ENCODE assay signal across 15 cellular contexts in genomic region chr10:116721991-116722392, GRCh38. TPM values are rescaled to one million over a fixed set of nuclear protein-coding genes. Genes with fewer than 3 reads are reported as not detected.
A peak's percentile ranks its signal among the peaks of the same experiment; 100 is the strongest.
DNase-seq lines count a peak whose midpoint lies in the region; TF ChIP-seq lines count a peak whose summit lies in the region.
"Had no signal": no experiment of that assay in that cellular context is flagged by ENCODE, and none has a peak within 500 bp of the region (broad histone marks: within the 10 kb centered on the region; RNA-seq: fewer than 3 reads in every experiment).

No MANE protein-coding gene starts in this region.

- H3F3A ChIP-seq in smooth muscle cell (ENCODE audit: low read depth) = no peaks in the 10 kb centered on the region

- H3K4me1 ChIP-seq in HEK293 (ENCODE audit: control insufficient read depth, insufficient read depth, low read length) (peaks cover 4% of the 10 kb centered on the region; the same call in 1 of the 2 replicates), smooth muscle cell (ENCODE audit: low read depth) (peaks cover 22% of the 10 kb centered on the region), esophagus squamous epithelium (peaks cover 0 to 6% (median 0%) of the 10 kb centered on the region in 3 donors)

- peak overlapping the region; percentile 50 for H3K4me2 ChIP-seq in smooth muscle cell

- intact Hi-C loops in Calu3 (cut with micrococcal nuclease; ENCODE audit: unreplicated experiment) (no loop called here), esophagus squamous epithelium (cut with DNase I) (no loop called here)
- intact Hi-C loops in activated T-helper 1 cell treated with anti-CD3 and anti-CD28 coated beads, Interleukin-12 subunit alpha, Interleukin-12 subunit beta, Interleukin-2, Interleukin-4 antibody, amounts not matched to agents 30 ng/mL and 10 ng/mL and 1 ng/mL, durations not matched to agents 14 hours and 24 hours and 36 hours (cut with micrococcal nuclease) = no loop called here

- H4K20me1 ChIP-seq in smooth muscle cell (ENCODE audit: low read depth) = peaks cover 5% of the 10 kb centered on the region

- H3K27me3 ChIP-seq in smooth muscle cell (ENCODE audit: low read depth) (no peaks in the 10 kb centered on the region), esophagus squamous epithelium (no peaks in the 10 kb centered on the region)
- H3K27me3 ChIP-seq: adrenal gland had no signal

- no peak for TF ChIP-seq POLR2A in esophagus squamous epithelium (IDR thresholded peaks at IDR 0.05)

- CTCF ChIA-PET in HEK293 (lab: Yijun Ruan, JAX) = no interaction called here
- CTCF ChIA-PET in Calu3 (lab: Charles Lee) = no interaction called here

- no peak overlapping the region for H3K4me3 Mint-ChIP-seq in Calu3 (ENCODE audit: low read depth, unreplicated experiment)
- no peak overlapping the region for H3K4me3 Mint-ChIP-seq in activated T-helper 1 cell treated with anti-CD3 and anti-CD28 coated beads, Interleukin-12 subunit alpha, Interleukin-12 subunit beta, Interleukin-2, Interleukin-4 antibody, amounts not matched to agents 30 ng/mL and 10 ng/mL and 1 ng/mL, durations not matched to agents 14 hours and 24 hours and 36 hours
- H3K4me3 Mint-ChIP-seq: natural killer cell treated with Interleukin-12 subunit alpha and Interleukin-12 subunit beta and Interleukin-15 and Interleukin-18, amount 100 ng/mL, for 72 hours; stimulated activated naive CD8-positive, alpha-beta T cell treated with anti-CD3 and anti-CD28 coated beads, Interleukin-15, amount 100 ng/mL, for 72 hours had no signal

- 28% methylated on average over 11 of the region's 11 CpGs for WGBS in smooth muscle cell (ENCODE audit: low lambda C conversion rate)
- 48% methylated on average over 3 of the region's 11 CpGs; no CpG with 5 or more reads in 1 of the 2 donors for WGBS in esophagus squamous epithelium, 2 donors

- no peak overlapping the region for H3K9ac ChIP-seq in smooth muscle cell (ENCODE audit: low read depth)

- H2AFZ ChIP-seq in smooth muscle cell (ENCODE audit: low read depth) = no peak overlapping the region

- H3K4me3 ChIP-seq in HEK293 (ENCODE audit: low read depth, low read length) (no peak overlapping the region), smooth muscle cell (no peak overlapping the region), esophagus squamous epithelium (no peak overlapping the region)
- H3K4me3 ChIP-seq: adrenal gland had no signal

- POLR2A ChIA-PET in HEK293 (lab: Yijun Ruan, JAX) = no interaction called here

- DNase-seq in amniotic epithelial cell (ENCODE audit: low read depth) (peak; percentile 69), kidney glomerular epithelial cell (lab: John Stamatoyannopoulos, UW) (peak; percentile 99), smooth muscle cell (lab: John Stamatoyannopoulos, UW; ENCODE audit: unreplicated experiment) (no peak), Calu3 (no peak), esophagus squamous epithelium (lab: John Stamatoyannopoulos, UW) (no peak)
- DNase-seq in activated T-helper 1 cell treated with anti-CD3 and anti-CD28 coated beads, Interleukin-12 subunit alpha, Interleukin-12 subunit beta, Interleukin-2, Interleukin-4 antibody, amounts not matched to agents 30 ng/mL and 10 ng/mL and 1 ng/mL, durations not matched to agents 14 hours and 24 hours and 36 hours (ENCODE audit: low spot score) = no peak
- DNase-seq: activated CD4-positive, alpha-beta T cell treated with anti-CD3 and anti-CD28 coated beads, Interleukin-2, amount 50 U/mL, for 48 hours; C1 segment of cervical spinal cord; cortex of kidney; H7; NCI-H1048; stimulated activated naive CD8-positive, alpha-beta T cell treated with anti-CD3 and anti-CD28 coated beads, Interleukin-15, amount 100 ng/mL, for 72 hours had no signal

- H3K36me3 ChIP-seq in HEK293 (ENCODE audit: control insufficient read depth in 2 of 2, insufficient read depth in 1 of 2, low read length in 2 of 2) = no peaks in the 10 kb centered on the region
- H3K36me3 ChIP-seq in smooth muscle cell (ENCODE audit: low read depth) = no peaks in the 10 kb centered on the region
- no peaks in the 10 kb centered on the region for H3K36me3 ChIP-seq in esophagus squamous epithelium
- H3K36me3 ChIP-seq: adrenal gland had no signal

- BruUV-seq in Calu3 (replicated peaks; lab: Mats Ljungman, UMichigan) = no TSS peak

- peaks cover 8% of the 10 kb centered on the region for H3K4me1 Mint-ChIP-seq in Calu3 (ENCODE audit: low read depth, unreplicated experiment)
- peaks cover 12% of the 10 kb centered on the region for H3K4me1 Mint-ChIP-seq in activated T-helper 1 cell treated with anti-CD3 and anti-CD28 coated beads, Interleukin-12 subunit alpha, Interleukin-12 subunit beta, Interleukin-2, Interleukin-4 antibody, amounts not matched to agents 30 ng/mL and 10 ng/mL and 1 ng/mL, durations not matched to agents 14 hours and 24 hours and 36 hours (ENCODE audit: low read depth)

- H3K27ac ChIP-seq in HEK293 (ENCODE audit: extremely low read depth, low read depth, low read length) = no peak overlapping the region
- H3K27ac ChIP-seq in smooth muscle cell (ENCODE audit: low read depth) = peak overlapping the region; percentile 50
- H3K27ac ChIP-seq in esophagus squamous epithelium = no peak overlapping the region

- no peak overlapping the region for H3K27ac Mint-ChIP-seq in Calu3 (ENCODE audit: unreplicated experiment)
- no peak overlapping the region for H3K27ac Mint-ChIP-seq in activated T-helper 1 cell treated with anti-CD3 and anti-CD28 coated beads, Interleukin-12 subunit alpha, Interleukin-12 subunit beta, Interleukin-2, Interleukin-4 antibody, amounts not matched to agents 30 ng/mL and 10 ng/mL and 1 ng/mL, durations not matched to agents 14 hours and 24 hours and 36 hours
- H3K27ac Mint-ChIP-seq: natural killer cell treated with Interleukin-12 subunit alpha and Interleukin-12 subunit beta and Interleukin-15 and Interleukin-18, amount 100 ng/mL, for 72 hours; stimulated activated naive CD8-positive, alpha-beta T cell treated with anti-CD3 and anti-CD28 coated beads, Interleukin-15, amount 100 ng/mL, for 72 hours had no signal

- H3K36me3 Mint-ChIP-seq in Calu3 (ENCODE audit: insufficient read depth, unreplicated experiment) = no peaks in the 10 kb centered on the region
- no peaks in the 10 kb centered on the region for H3K36me3 Mint-ChIP-seq in activated T-helper 1 cell treated with anti-CD3 and anti-CD28 coated beads, Interleukin-12 subunit alpha, Interleukin-12 subunit beta, Interleukin-2, Interleukin-4 antibody, amounts not matched to agents 30 ng/mL and 10 ng/mL and 1 ng/mL, durations not matched to agents 14 hours and 24 hours and 36 hours (ENCODE audit: low read depth)
- H3K36me3 Mint-ChIP-seq: natural killer cell treated with Interleukin-12 subunit alpha and Interleukin-12 subunit beta and Interleukin-15 and Interleukin-18, amount 100 ng/mL, for 72 hours had no signal

- H3K79me2 ChIP-seq in smooth muscle cell (ENCODE audit: low read depth) = no peaks in the 10 kb centered on the region

- H3K9me3 ChIP-seq in HEK293 (ENCODE audit: control insufficient read depth, insufficient read depth, low read depth, low read length) (no peaks in the 10 kb centered on the region), smooth muscle cell (replicated peaks; ENCODE audit: low read depth) (no peaks in the 10 kb centered on the region), esophagus squamous epithelium (no peaks in the 10 kb centered on the region)
- H3K9me3 ChIP-seq: adrenal gland had no signal

- no peaks in the 10 kb centered on the region for H3K9me3 Mint-ChIP-seq in Calu3 (ENCODE audit: low read depth, unreplicated experiment)
- no peaks in the 10 kb centered on the region for H3K9me3 Mint-ChIP-seq in activated T-helper 1 cell treated with anti-CD3 and anti-CD28 coated beads, Interleukin-12 subunit alpha, Interleukin-12 subunit beta, Interleukin-2, Interleukin-4 antibody, amounts not matched to agents 30 ng/mL and 10 ng/mL and 1 ng/mL, durations not matched to agents 14 hours and 24 hours and 36 hours
- H3K9me3 Mint-ChIP-seq: natural killer cell treated with Interleukin-12 subunit alpha and Interleukin-12 subunit beta and Interleukin-15 and Interleukin-18, amount 100 ng/mL, for 72 hours; stimulated activated naive CD8-positive, alpha-beta T cell treated with anti-CD3 and anti-CD28 coated beads, Interleukin-15, amount 100 ng/mL, for 72 hours had no signal

- H3K27me3 Mint-ChIP-seq in Calu3 (ENCODE audit: unreplicated experiment) = peaks cover 15% of the 10 kb centered on the region
- H3K27me3 Mint-ChIP-seq in activated T-helper 1 cell treated with anti-CD3 and anti-CD28 coated beads, Interleukin-12 subunit alpha, Interleukin-12 subunit beta, Interleukin-2, Interleukin-4 antibody, amounts not matched to agents 30 ng/mL and 10 ng/mL and 1 ng/mL, durations not matched to agents 14 hours and 24 hours and 36 hours (ENCODE audit: insufficient read depth) = peaks cover 51% of the 10 kb centered on the region

- TF ChIP-seq CTCF in HEK293 (tag by site-specific recombination; IDR thresholded peaks at IDR 0.05) = no peak
- no peak for TF ChIP-seq CTCF in smooth muscle cell (IDR thresholded peaks at IDR 0.05; ENCODE audit: borderline replicate concordance, insufficient read depth, poor library complexity, severe bottlenecking)
- no peak for TF ChIP-seq CTCF in Calu3 (IDR thresholded peaks at IDR 0.05; ENCODE audit: unreplicated experiment)
- no peak for TF ChIP-seq CTCF in esophagus squamous epithelium (IDR thresholded peaks at IDR 0.05)

TF ChIP-seq in HEK293, 187 proteins besides CTCF, POLR2A, EP300 and RAD21 (continues in another document):
- TF ChIP-seq ZBTB26 (tag by site-specific recombination; optimal IDR thresholded peaks at IDR 0.05) (no peak), ZSCAN30 (tag by site-specific recombination; IDR thresholded peaks at IDR 0.05) (no peak), ZFHX2 (tag by site-specific recombination; conservative IDR thresholded peaks at IDR 0.05) (peak; percentile 78), ZNF776 (tag by site-specific recombination; IDR thresholded peaks at IDR 0.05; ENCODE audit: borderline replicate concordance) (no peak), EGR2 (tag by site-specific recombination; IDR thresholded peaks at IDR 0.05; ENCODE audit: low read depth) (peak; percentile 86)

RNA-seq across cellular contexts. Expression of gene HSPA12A, which starts 20.4 kb away (rescaled TPM):
- total RNA-seq in smooth muscle cell = 3.9 and 6.4 TPM in 2 replicates
- polyA plus RNA-seq in smooth muscle cell = 4.3 and 5.3 TPM in 2 replicates
- 2.4 and 3.2 TPM in 2 replicates for total RNA-seq in Calu3 (2022)
- 1 to 10 TPM; 1.9 to 5.9 (median 2.3) TPM for total RNA-seq in esophagus squamous epithelium
- total RNA-seq in activated T-helper 1 cell treated with anti-CD3 and anti-CD28 coated beads, Interleukin-12 subunit alpha, Interleukin-12 subunit beta, Interleukin-2, Interleukin-4 antibody, amounts not matched to agents 30 ng/mL and 10 ng/mL and 1 ng/mL, durations not matched to agents 14 hours and 24 hours and 36 hours = 0.05 TPM in 1 of 2 replicates, not detected in the other

Comparison
In these comparisons a context has a peak if more than half of its experiments do, and no peak if none do; other contexts are left out.
1. DNase-seq: peak in amniotic epithelial cell (single experiment) and kidney glomerular epithelial cell (single experiment); none in smooth muscle cell (single experiment), Calu3 (single experiment), esophagus squamous epithelium (single experiment) and activated T-helper 1 cell treated with anti-CD3 and anti-CD28 coated beads, Interleukin-12 subunit alpha, Interleukin-12 subunit beta, Interleukin-2, Interleukin-4 antibody, amounts not matched to agents 30 ng/mL and 10 ng/mL and 1 ng/mL, durations not matched to agents 14 hours and 24 hours and 36 hours (single experiment).